12 cellular contexts compared by ENCODE assay signal in the genomic region with DNA sequence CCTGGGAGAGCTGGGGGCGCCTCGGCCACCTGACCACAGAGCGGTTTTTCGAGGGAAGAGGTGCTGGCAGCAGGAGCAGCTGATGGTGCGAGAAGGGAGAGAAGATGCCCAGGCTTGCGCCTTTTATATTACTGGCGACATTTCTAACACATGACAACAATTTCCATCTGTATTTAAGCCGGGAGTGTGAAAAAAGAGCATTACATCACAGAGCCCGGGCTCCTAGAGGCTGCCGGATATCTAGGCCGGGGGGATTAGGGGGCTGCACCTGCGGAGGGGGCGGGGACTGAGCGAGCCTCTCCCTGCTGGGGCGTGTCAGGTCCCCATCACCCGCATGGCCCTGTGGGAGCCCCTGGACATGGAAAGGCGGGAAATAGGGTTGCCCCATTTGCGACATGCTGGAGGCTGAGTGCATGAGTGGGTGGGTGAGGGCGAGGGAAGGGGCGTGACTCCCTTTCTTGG.
A peak's percentile ranks its signal among the peaks of the same experiment; 100 is the strongest.
DNase-seq lines count a peak whose midpoint lies in the region; TF ChIP-seq lines count a peak whose summit lies in the region.
"Had no signal": no experiment of that assay in that cellular context is flagged by ENCODE, and none has a peak within 500 bp of the region (broad histone marks: within the 10 kb centered on the region; RNA-seq: fewer than 3 reads in every experiment).

No MANE protein-coding gene starts in this region.

- H3K36me3 ChIP-seq in breast epithelium = no peaks in the 10 kb centered on the region
- H3K36me3 ChIP-seq in esophagus squamous epithelium = no peaks in the 10 kb centered on the region
- H3K36me3 ChIP-seq in uterus = no peaks in the 10 kb centered on the region

- H3K4me3 Mint-ChIP-seq in MCF 10A (ENCODE audit: unreplicated experiment) = no peak overlapping the region
- H3K4me3 Mint-ChIP-seq in activated naive CD8-positive, alpha-beta T cell treated with anti-CD3 and anti-CD28 coated beads for 36 hours = no peak overlapping the region
- no peak overlapping the region for H3K4me3 Mint-ChIP-seq in immature natural killer cell
- H3K4me3 Mint-ChIP-seq: activated naive CD4-positive, alpha-beta T cell treated with anti-CD3 and anti-CD28 coated beads, Interleukin-2, amount 50 U/mL, for 24 hours had no signal

- H3K4me3 ChIP-seq in breast epithelium = peak overlapping the region; percentile 15 to 58 (median 43)
- H3K4me3 ChIP-seq in esophagus squamous epithelium = peak overlapping the region in 3 of 4 donors; percentile 19 to 49 (median 29)
- peak overlapping the region; percentile 8 to 32 for H3K4me3 ChIP-seq in uterus
- H3K4me3 ChIP-seq: mucosa of descending colon had no signal

- H3K27ac Mint-ChIP-seq in MCF 10A (ENCODE audit: low read depth, unreplicated experiment) = no peak overlapping the region
- H3K27ac Mint-ChIP-seq in activated naive CD8-positive, alpha-beta T cell treated with anti-CD3 and anti-CD28 coated beads for 36 hours = no peak overlapping the region
- H3K27ac Mint-ChIP-seq in immature natural killer cell = no peak overlapping the region
- H3K27ac Mint-ChIP-seq: activated naive CD4-positive, alpha-beta T cell treated with anti-CD3 and anti-CD28 coated beads, Interleukin-2, amount 50 U/mL, for 24 hours had no signal

- no peak for DNase-seq in breast epithelium (ENCODE audit: low spot score in 2 of 2)
- DNase-seq in MCF 10A (ENCODE audit: unreplicated experiment) = no peak
- DNase-seq in esophagus squamous epithelium (lab: John Stamatoyannopoulos, UW) = no peak
- peak; percentile 51 for DNase-seq in middle frontal gyrus (ENCODE audit: extremely low spot score, low spot score)
- no peak for DNase-seq in uterus
- no peak for DNase-seq in GDM1 (lab: John Stamatoyannopoulos, UW)
- DNase-seq in activated naive CD8-positive, alpha-beta T cell treated with anti-CD3 and anti-CD28 coated beads for 36 hours = no peak
- no peak for DNase-seq in immature natural killer cell
- DNase-seq: erythroblast, NCI-H2081 treated with DMSO at 0.1 percent for 48 hours had no signal

- CTCF ChIA-PET in MCF 10A (lab: Yijun Ruan, JAX) = no interaction called here

- TF ChIP-seq CTCF in breast epithelium (IDR thresholded peaks at IDR 0.05) (no peak), MCF 10A (IDR thresholded peaks at IDR 0.05; ENCODE audit: unreplicated experiment) (no peak), esophagus squamous epithelium (IDR thresholded peaks at IDR 0.05) (no peak), uterus (IDR thresholded peaks at IDR 0.05) (no peak)

- H3K4me1 ChIP-seq in breast epithelium = peaks cover 3 to 4% of the 10 kb centered on the region in 2 donors
- peaks cover 0 to 16% (median 5%) of the 10 kb centered on the region in 3 donors for H3K4me1 ChIP-seq in esophagus squamous epithelium
- H3K4me1 ChIP-seq in uterus = peaks cover 0 to 3% of the 10 kb centered on the region in 2 donors

- H3K4me1 Mint-ChIP-seq in MCF 10A (ENCODE audit: insufficient read depth, unreplicated experiment) (peaks cover 6% of the 10 kb centered on the region), immature natural killer cell (no peaks in the 10 kb centered on the region)
- no peaks in the 10 kb centered on the region for H3K4me1 Mint-ChIP-seq in activated naive CD8-positive, alpha-beta T cell treated with anti-CD3 and anti-CD28 coated beads for 36 hours
- H3K4me1 Mint-ChIP-seq: activated naive CD4-positive, alpha-beta T cell treated with anti-CD3 and anti-CD28 coated beads, Interleukin-2, amount 50 U/mL, for 24 hours had no signal

- WGBS in esophagus squamous epithelium, 2 donors = 30 to 58% methylated on average over 3 to 10 of the region's 20 CpGs

- H3K27ac ChIP-seq in breast epithelium = no peak overlapping the region
- no peak overlapping the region for H3K27ac ChIP-seq in esophagus squamous epithelium
- H3K27ac ChIP-seq in uterus = no peak overlapping the region

- H3K27me3 ChIP-seq in breast epithelium (no peaks in the 10 kb centered on the region), esophagus squamous epithelium (peaks cover 0 to 14% (median 0%) of the 10 kb centered on the region in 4 donors), uterus (no peaks in the 10 kb centered on the region)

- BruUV-seq in MCF 10A (replicated peaks; lab: Mats Ljungman, UMichigan) = no TSS peak

- H3K36me3 Mint-ChIP-seq in MCF 10A (ENCODE audit: insufficient read depth, unreplicated experiment) (no peaks in the 10 kb centered on the region), immature natural killer cell (no peaks in the 10 kb centered on the region)
- H3K36me3 Mint-ChIP-seq in activated naive CD8-positive, alpha-beta T cell treated with anti-CD3 and anti-CD28 coated beads for 36 hours = no peaks in the 10 kb centered on the region
- H3K36me3 Mint-ChIP-seq: activated naive CD4-positive, alpha-beta T cell treated with anti-CD3 and anti-CD28 coated beads, Interleukin-2, amount 50 U/mL, for 24 hours had no signal

- intact Hi-C loops in breast epithelium (cut with DNase I; ENCODE audit: low total_unique reads) (no loop called here), MCF 10A (cut with micrococcal nuclease) (no loop called here), esophagus squamous epithelium (cut with DNase I) (no loop called here), uterus (cut with DNase I; ENCODE audit: low total_unique reads) (no loop called here)

- TF ChIP-seq POLR2A in breast epithelium (IDR thresholded peaks at IDR 0.05) (no peak), esophagus squamous epithelium (IDR thresholded peaks at IDR 0.05) (no peak), uterus (IDR thresholded peaks at IDR 0.05) (no peak)

- no peaks in the 10 kb centered on the region for H3K9me3 ChIP-seq in breast epithelium
- no peaks in the 10 kb centered on the region for H3K9me3 ChIP-seq in esophagus squamous epithelium
- no peaks in the 10 kb centered on the region for H3K9me3 ChIP-seq in uterus
- H3K9me3 ChIP-seq: mucosa of descending colon had no signal

- POLR2A ChIA-PET in MCF 10A (lab: Yijun Ruan, JAX) = no interaction called here

- H3K9me3 Mint-ChIP-seq in MCF 10A (ENCODE audit: unreplicated experiment) = no peaks in the 10 kb centered on the region
- H3K9me3 Mint-ChIP-seq in activated naive CD8-positive, alpha-beta T cell treated with anti-CD3 and anti-CD28 coated beads for 36 hours = peaks cover 5% of the 10 kb centered on the region
- H3K9me3 Mint-ChIP-seq in immature natural killer cell = peaks cover 0 to 14% (median 7%) of the 10 kb centered on the region in 6 donors
- H3K9me3 Mint-ChIP-seq: activated naive CD4-positive, alpha-beta T cell treated with anti-CD3 and anti-CD28 coated beads, Interleukin-2, amount 50 U/mL, for 24 hours had no signal

- no peaks in the 10 kb centered on the region for H3K27me3 Mint-ChIP-seq in MCF 10A (ENCODE audit: insufficient read depth, unreplicated experiment)
- peaks cover 38% of the 10 kb centered on the region for H3K27me3 Mint-ChIP-seq in activated naive CD8-positive, alpha-beta T cell treated with anti-CD3 and anti-CD28 coated beads for 36 hours
- peaks cover 2 to 5% (median 3%) of the 10 kb centered on the region in 3 donors for H3K27me3 Mint-ChIP-seq in immature natural killer cell (ENCODE audit: low read depth in 3 of 3)
